In the genomic region with DNA sequence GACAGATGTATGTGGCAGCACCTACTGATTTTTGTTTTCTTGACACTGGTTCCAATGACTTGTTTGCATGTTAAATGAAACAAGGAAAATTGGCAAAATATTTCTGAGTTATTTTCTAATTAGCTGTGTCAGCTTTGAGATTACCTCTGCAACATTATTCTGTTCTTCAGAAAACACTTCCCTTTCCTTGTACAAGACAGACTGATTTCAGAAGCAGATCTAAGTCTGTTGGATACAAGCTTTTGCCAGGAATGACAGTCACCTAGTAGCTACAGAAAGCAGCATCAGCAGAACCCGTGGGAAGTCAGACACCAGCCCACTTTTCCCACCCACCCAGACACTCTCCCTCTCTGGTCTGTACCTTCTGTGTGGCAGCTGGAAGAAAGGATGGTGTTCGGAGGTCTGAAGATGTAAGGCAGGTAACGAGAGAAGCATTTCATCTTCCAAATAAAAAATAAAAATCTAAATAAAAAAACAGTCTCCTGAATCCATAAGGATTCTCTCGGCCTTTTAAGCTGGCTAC, we compare ENCODE assay signal across 18 cellular contexts.
A peak's percentile ranks its signal among the peaks of the same experiment; 100 is the strongest.
DNase-seq lines count a peak whose midpoint lies in the region; TF ChIP-seq lines count a peak whose summit lies in the region.
"Had no signal": no experiment of that assay in that cellular context is flagged by ENCODE, and none has a peak within 500 bp of the region (broad histone marks: within the 10 kb centered on the region; RNA-seq: fewer than 3 reads in every experiment).

No MANE protein-coding gene starts in this region.

- H3K9me3 ChIP-seq in BE2C (no peaks in the 10 kb centered on the region), smooth muscle cell (replicated peaks; ENCODE audit: low read depth) (no peaks in the 10 kb centered on the region)
- H3K9me3 ChIP-seq: A549 had no signal

- H3K4me2 ChIP-seq in smooth muscle cell = peak overlapping the region; percentile 47
- H3K4me2 ChIP-seq: A549, PC-9 had no signal

- H4K20me1 ChIP-seq in smooth muscle cell (ENCODE audit: low read depth) = no peaks in the 10 kb centered on the region

- H3K36me3 Mint-ChIP-seq in brain = no peaks in the 10 kb centered on the region
- H3K36me3 Mint-ChIP-seq: CD8-positive, alpha-beta memory T cell had no signal

- H3K27me3 Mint-ChIP-seq in brain = no peaks in the 10 kb centered on the region

- TF ChIP-seq CTCF in BE2C (IDR thresholded peaks at IDR 0.05; ENCODE audit: low read depth, low read length) = no peak
- no peak for TF ChIP-seq CTCF in brain (conservative IDR thresholded peaks at IDR 0.05)
- no peak for TF ChIP-seq CTCF in smooth muscle cell (IDR thresholded peaks at IDR 0.05; ENCODE audit: borderline replicate concordance, insufficient read depth, poor library complexity, severe bottlenecking)

- 81% methylated on average over 4 of the region's 4 CpGs for WGBS in smooth muscle cell (ENCODE audit: low lambda C conversion rate)

- peaks cover 3% of the 10 kb centered on the region; the same call in 1 of the 2 replicates for H3K4me1 ChIP-seq in BE2C
- H3K4me1 ChIP-seq in smooth muscle cell (ENCODE audit: low read depth) = no peaks in the 10 kb centered on the region
- H3K4me1 ChIP-seq: A549 had no signal

- H3K79me2 ChIP-seq in smooth muscle cell (ENCODE audit: low read depth) = no peaks in the 10 kb centered on the region

- H3K27ac Mint-ChIP-seq in brain = peak overlapping the region; percentile 12 to 90 (median 49)
- H3K27ac Mint-ChIP-seq: CD8-positive, alpha-beta memory T cell had no signal

- H3K36me3 ChIP-seq in BE2C (no peaks in the 10 kb centered on the region), smooth muscle cell (ENCODE audit: low read depth) (no peaks in the 10 kb centered on the region)

- intact Hi-C loops in posterior vena cava (cut with DNase I) = no loop called here

- H3K4me1 Mint-ChIP-seq in brain = peaks cover 29% of the 10 kb centered on the region
- H3K4me1 Mint-ChIP-seq: CD8-positive, alpha-beta memory T cell had no signal

- H3K4me3 Mint-ChIP-seq in brain = peak overlapping the region in 4 of 5 experiments; percentile 43 to 58 (median 50)
- H3K4me3 Mint-ChIP-seq: CD8-positive, alpha-beta memory T cell had no signal

- H3K27ac ChIP-seq in layer of hippocampus (ENCODE audit: low read depth, low read length) (peak overlapping the region; percentile 1), smooth muscle cell (ENCODE audit: low read depth) (no peak overlapping the region)
- H3K27ac ChIP-seq: A549, PC-9, RWPE1 had no signal

- H3K4me3 ChIP-seq in BE2C (ENCODE audit: low read depth, low read length) = peak overlapping the region; percentile 10; the same call in 1 of the 2 replicates
- no peak overlapping the region for H3K4me3 ChIP-seq in smooth muscle cell
- H3K4me3 ChIP-seq: A549, PC-9 had no signal

- H3K9me3 Mint-ChIP-seq in brain = no peaks in the 10 kb centered on the region
- H3K9me3 Mint-ChIP-seq: CD8-positive, alpha-beta memory T cell had no signal

- no peaks in the 10 kb centered on the region for H3F3A ChIP-seq in smooth muscle cell (ENCODE audit: low read depth)

- DNase-seq in BE2C (no peak), smooth muscle cell (lab: John Stamatoyannopoulos, UW; ENCODE audit: unreplicated experiment) (no peak), iPS-NIHi11 (ENCODE audit: low spot score) (no peak), posterior vena cava (ENCODE audit: low spot score) (no peak)
- no peak for DNase-seq in activated CD4-positive, CD25-positive, alpha-beta regulatory T cell (lab: John Stamatoyannopoulos, UW)
- DNase-seq: CD8-positive, alpha-beta memory T cell; DMS79; KBM-7; NCI-H1694 treated with DMSO at 0.1 percent for 48 hours; NCI-H2107; NCI-H510A; NCI-H774; PC-9; SIG-M5 had no signal

- H2AFZ ChIP-seq in smooth muscle cell (ENCODE audit: low read depth) = no peak overlapping the region
- H2AFZ ChIP-seq: PC-9 had no signal

- H3K27me3 ChIP-seq in BE2C (no peaks in the 10 kb centered on the region), layer of hippocampus (ENCODE audit: control insufficient read depth, insufficient read depth, low read length) (no peaks in the 10 kb centered on the region), smooth muscle cell (ENCODE audit: low read depth) (no peaks in the 10 kb centered on the region)

- no peak overlapping the region for H3K9ac ChIP-seq in smooth muscle cell (ENCODE audit: low read depth)
